In genomic region chr2:73624625-73625024, GRCh38 we compare ENCODE assay signal across 13 cellular contexts. TPM values are rescaled to one million over a fixed set of nuclear protein-coding genes. Genes with fewer than 3 reads are reported as not detected.
DNase-seq lines count a peak whose midpoint lies in the region; ATAC-seq, FAIRE-seq and TF ChIP-seq lines count a peak whose summit lies in the region.
"Not testable (repeated sequence)": the region's sequence is repeated elsewhere in the genome, so short reads cannot be mapped to it uniquely, and the experiment has no call there.
"Had no signal": no experiment of that assay in that cellular context is flagged by ENCODE, and none has a peak within 500 bp of the region (broad histone marks: within the 10 kb centered on the region; RNA-seq: fewer than 3 reads in every experiment).

No MANE protein-coding gene starts in this region.

- not testable (repeated sequence) for H3K36me3 ChIP-seq in IMR-90 (ENCODE audit: control insufficient read depth, insufficient read depth, low read length); HepG2 (replicated peaks in 1 of 2; ENCODE audit: control insufficient read depth in 1 of 2, insufficient read depth in 2 of 2, low read length in 2 of 2)

- not testable (repeated sequence) for H3K9me1 ChIP-seq in IMR-90 (ENCODE audit: insufficient read depth, low read length)

- DNase-seq in GM18507 (ENCODE audit: extremely low spot score, insufficient read length, low read depth); IMR-90; choroid plexus epithelial cell (ENCODE audit: low read depth); fibroblast of villous mesenchyme (ENCODE audit: low read depth); HepG2 (ENCODE audit: low spot score); progenitor cell of endocrine pancreas (ENCODE audit: low spot score, unreplicated experiment): not testable (repeated sequence)
- peak; percentile 61 for DNase-seq in SK-MEL-5 (ENCODE audit: low read depth, low spot score)

- intact Hi-C loops in IMR-90 (cut with micrococcal nuclease); HepG2 (cut with micrococcal nuclease; ENCODE audit: unreplicated experiment): not testable (repeated sequence)

- TF ChIP-seq RAD21 in IMR-90 (IDR thresholded peaks at IDR 0.05; ENCODE audit: low read length); HepG2 (CRISPR knock-in tag; IDR thresholded peaks at IDR 0.05): not testable (repeated sequence)

- H3K36me3 Mint-ChIP-seq in progenitor cell of endocrine pancreas (ENCODE audit: insufficient read depth), result not testable (repeated sequence)

- H4K91ac ChIP-seq in IMR-90 (ENCODE audit: insufficient read depth, low read depth, low read length), result not testable (repeated sequence)

- H3K79me2 ChIP-seq in HepG2 (ENCODE audit: insufficient read depth, low read length), result not testable (repeated sequence)

- H3K4me2 ChIP-seq in IMR-90 (ENCODE audit: low read depth, low read length); HepG2 (ENCODE audit: low read depth, low read length): not testable (repeated sequence)

- H4K5ac ChIP-seq in IMR-90 (ENCODE audit: low read depth, low read length), result not testable (repeated sequence)

- not testable (repeated sequence) for H2BK20ac ChIP-seq in IMR-90 (ENCODE audit: low read depth, low read length)

- CTCF ChIA-PET in IMR-90 (lab: Yijun Ruan, JAX); HepG2 (lab: Yijun Ruan, JAX; ENCODE audit: low intra/inter-chr PET ratio, low total read pairs): not testable (repeated sequence)

- H3K27me3 Mint-ChIP-seq in progenitor cell of endocrine pancreas, result not testable (repeated sequence)

- not testable (repeated sequence) for H3K79me1 ChIP-seq in IMR-90 (ENCODE audit: low read depth in 1 of 2, low read length in 2 of 2)

- H2BK5ac ChIP-seq in IMR-90 (ENCODE audit: low read depth, low read length, poor library complexity, severe bottlenecking), result not testable (repeated sequence)

- not testable (repeated sequence) for H3K9me3 Mint-ChIP-seq in progenitor cell of endocrine pancreas (ENCODE audit: low read depth)

- H3K9ac ChIP-seq in IMR-90 (ENCODE audit: low read depth, low read length); HepG2 (ENCODE audit: insufficient read depth, low read depth, low read length): not testable (repeated sequence)

- H3K4me1 Mint-ChIP-seq in progenitor cell of endocrine pancreas (ENCODE audit: low read depth), result not testable (repeated sequence)

- H3K4me1 ChIP-seq in IMR-90 (ENCODE audit: control insufficient read depth, insufficient read depth, low read length), result not testable (repeated sequence)
- H3K4me1 ChIP-seq in HepG2 (ENCODE audit: insufficient read depth, low read length), result peaks cover 14% of the 10 kb centered on the region

- TF ChIP-seq CTCF in IMR-90 (conservative IDR thresholded peaks at IDR 0.05; ENCODE audit: low read depth, low read length), result not testable (repeated sequence)
- TF ChIP-seq CTCF in choroid plexus epithelial cell (conservative IDR thresholded peaks at IDR 0.05; ENCODE audit: low read depth, low read length) (peak; percentile 18), fibroblast of villous mesenchyme (IDR thresholded peaks at IDR 0.05; ENCODE audit: insufficient read depth, low read depth, low read length) (peak; percentile 18), HepG2 (CRISPR knock-in tag; IDR thresholded peaks at IDR 0.05) (peak; percentile 24; the same call in 1 of the 2 replicates), progenitor cell of endocrine pancreas (IDR thresholded peaks at IDR 0.05; ENCODE audit: unreplicated experiment) (peak; percentile 23)

- H3K56ac ChIP-seq in IMR-90 (ENCODE audit: extremely low read depth, insufficient read depth, low read length), result not testable (repeated sequence)

- no CpG with 5 or more reads among the region's 9 CpGs for WGBS in IMR-90 (ENCODE audit: extremely low coverage in 2 of 2, insufficient read length in 1 of 2), 2 experiments
- 12% methylated on average over 9 of the region's 9 CpGs for WGBS in HepG2 (ENCODE audit: low lambda C conversion rate)

- not testable (repeated sequence) for H3K23ac ChIP-seq in IMR-90 (ENCODE audit: low read depth, low read length)

- H3K14ac ChIP-seq in IMR-90 (replicated peaks; ENCODE audit: low read depth, low read length), result not testable (repeated sequence)

- not testable (repeated sequence) for H3K27ac ChIP-seq in IMR-90 (ENCODE audit: insufficient read depth, low read length); HepG2 (ENCODE audit: extremely low read length, insufficient read depth, low read length)

- H3K4me3 ChIP-seq in IMR-90 (ENCODE audit: insufficient read depth, low read depth, low read length); choroid plexus epithelial cell (ENCODE audit: low read depth, low read length); fibroblast of villous mesenchyme (ENCODE audit: low read depth, low read length); HepG2 (replicated peaks in 1 of 3; ENCODE audit: insufficient read depth in 1 of 3, low read depth in 2 of 3, low read length in 3 of 3): not testable (repeated sequence)

- H3K27me3 ChIP-seq in IMR-90 (ENCODE audit: control insufficient read depth, insufficient read depth, low read length); HepG2 (ENCODE audit: control insufficient read depth in 1 of 2, insufficient read depth in 2 of 2, low read length in 2 of 2): not testable (repeated sequence)

- BruUV-seq in IMR-90 (replicated peaks; lab: Mats Ljungman, UMichigan); HepG2 (replicated peaks; lab: Mats Ljungman, UMichigan): not testable (repeated sequence)

- not testable (repeated sequence) for H3K27ac Mint-ChIP-seq in progenitor cell of endocrine pancreas

- not testable (repeated sequence) for H4K20me1 ChIP-seq in IMR-90 (ENCODE audit: insufficient read depth, low read length); HepG2 (ENCODE audit: insufficient read depth, low read length)

- not testable (repeated sequence) for H2BK120ac ChIP-seq in IMR-90 (ENCODE audit: low read depth, low read length)

- TF ChIP-seq EP300 in HepG2 (IDR thresholded peaks at IDR 0.05; ENCODE audit: low read depth in 2 of 2, low read length in 2 of 2); HepG2 (CRISPR knock-in tag; IDR thresholded peaks at IDR 0.05; ENCODE audit: borderline replicate concordance): not testable (repeated sequence)

- H2AK9ac ChIP-seq in IMR-90 (replicated peaks; ENCODE audit: low read depth, low read length, poor library complexity), result not testable (repeated sequence)

- TF ChIP-seq POLR2A in IMR-90 (IDR thresholded peaks at IDR 0.05; ENCODE audit: low read depth, low read length); HepG2 (IDR thresholded peaks at IDR 0.05; ENCODE audit: insufficient read depth in 1 of 2, low read depth in 2 of 2, low read length in 2 of 2): not testable (repeated sequence)

- POLR2A ChIA-PET in IMR-90 (lab: Charles Lee; ENCODE audit: unreplicated experiment); HepG2 (lab: Yijun Ruan, JAX): not testable (repeated sequence)

- ATAC-seq in IMR-90 (ENCODE audit: low read depth), result peak; percentile 46; the same call in 1 of the 2 replicates
- ATAC-seq in HepG2, result peak; percentile 82

- H3K9me3 ChIP-seq in IMR-90 (ENCODE audit: control insufficient read depth, insufficient read depth, low read length); HepG2 (ENCODE audit: low read length): not testable (repeated sequence)

- not testable (repeated sequence) for H4K8ac ChIP-seq in IMR-90 (ENCODE audit: low read depth in 2 of 2, low read length in 2 of 2)

- not testable (repeated sequence) for H3K18ac ChIP-seq in IMR-90 (ENCODE audit: low read depth, low read length)

- H2BK15ac ChIP-seq in IMR-90 (ENCODE audit: low read depth, low read length), result not testable (repeated sequence)

- not testable (repeated sequence) for H2AFZ ChIP-seq in IMR-90 (replicated peaks; ENCODE audit: low read length, poor library complexity); HepG2 (ENCODE audit: low read length)

- peak; percentile 18 for FAIRE-seq in GM18507 (lab: Jason Lieb, UNC)
- FAIRE-seq in HepG2 (lab: Jason Lieb, UNC), result peak; percentile 84

- not testable (repeated sequence) for H3K4me3 Mint-ChIP-seq in progenitor cell of endocrine pancreas (ENCODE audit: low read depth)

- H2AK5ac ChIP-seq in IMR-90 (ENCODE audit: low read depth, low read length), result not testable (repeated sequence)

- in situ Hi-C loops in IMR-90 (cut with MboI; ENCODE audit: low sequenced_read_pairs); SK-MEL-5 (cut with HindIII; ENCODE audit: low pct_unique_long_range_greater_than_20kb, low sequenced_read_pairs); HepG2 (cut with HindIII; ENCODE audit: extremely low pct_ligation_motif_present, low pct_unique_long_range_greater_than_20kb): not testable (repeated sequence)

- not testable (repeated sequence) for H3K4ac ChIP-seq in IMR-90 (ENCODE audit: low read depth, low read length)

- dilution Hi-C loops in IMR-90 (cut with HindIII; ENCODE audit: low sequenced_read_pairs, unreplicated experiment), result not testable (repeated sequence)

RNA-seq across cellular contexts. Expression of gene NAT8, which starts 17.6 kb away (rescaled TPM):
- not detected in 2 replicates for total RNA-seq in IMR-90 (2012; rRNA removed)
- not detected in 2 replicates for polyA plus RNA-seq in IMR-90 (2012; rRNA removed)
- not detected in 2 replicates for polyA plus RNA-seq in IMR-90 (2012; cell fraction: cytosol; rRNA removed)
- not detected in 2 replicates for polyA plus RNA-seq in IMR-90 (2012; cell fraction: nucleus; rRNA removed; ENCODE audit: low replicate concordance)
- total RNA-seq in SK-MEL-5 (2014; rRNA removed; shearing (Covaris generic)), result 2.4 and 2.8 TPM in 2 replicates
- polyA plus RNA-seq in SK-MEL-5 (2015; cell fraction: cytosol; rRNA removed), result 0.10 and 1.9 TPM in 2 replicates
- polyA plus RNA-seq in SK-MEL-5 (2015; cell fraction: nucleus; rRNA removed), result not detected in 2 replicates
- total RNA-seq in fibroblast of villous mesenchyme, result not detected in 2 replicates
- total RNA-seq in HepG2 (2016; rRNA removed; fragmentation: Illumina TruSeq; extraction: Trizol), result 1.8 and 1.9 TPM in 2 replicates
- 0.51 and 0.97 TPM in 2 replicates for total RNA-seq in HepG2 (2016; cell fraction: cytosol; rRNA removed; fragmentation: Illumina TruSeq; extraction: Trizol; ENCODE audit: low read depth)
- 1.2 and 2.0 TPM in 2 replicates for total RNA-seq in HepG2 (2016; cell fraction: insoluble cytoplasmic fraction; rRNA removed; fragmentation: Illumina TruSeq; extraction: Trizol)
- total RNA-seq in HepG2 (2016; cell fraction: membrane; rRNA removed; fragmentation: Illumina TruSeq; extraction: Trizol), result 0.28 and 0.59 TPM in 2 replicates
- total RNA-seq in HepG2 (2016; cell fraction: nucleus; rRNA removed; fragmentation: Illumina TruSeq; extraction: Trizol), result 1.4 and 1.5 TPM in 2 replicates
- polyA plus RNA-seq in HepG2 (2011; rRNA removed), result 12.9 and 15.6 TPM in 2 replicates
- polyA plus RNA-seq in HepG2 (2011; cell fraction: cytosol; rRNA removed), result 16.0 and 20.9 TPM in 2 replicates
- 3.6 and 7.4 TPM in 2 replicates for polyA plus RNA-seq in HepG2 (2011; cell fraction: nucleus; rRNA removed)
- polyA plus RNA-seq in HepG2 (2012), result 2.8 and 12.0 TPM in 2 replicates
- polyA plus RNA-seq in HepG2 (2016; cell fraction: cytosol; fragmentation: Illumina TruSeq; extraction: Trizol; ENCODE audit: low read depth), result 0.23 and 0.38 TPM in 2 replicates
- polyA plus RNA-seq in HepG2 (2016; cell fraction: insoluble cytoplasmic fraction; fragmentation: Illumina TruSeq; extraction: Trizol; ENCODE audit: low read depth), result 0.46 and 1.4 TPM in 2 replicates
- 0.24 and 0.34 TPM in 2 replicates for polyA plus RNA-seq in HepG2 (2016; cell fraction: membrane; fragmentation: Illumina TruSeq; extraction: Trizol; ENCODE audit: low read depth)
- 2.9 and 3.0 TPM in 2 replicates for polyA plus RNA-seq in HepG2 (2016; cell fraction: nucleus; fragmentation: Illumina TruSeq; extraction: Trizol; ENCODE audit: insufficient read depth, low read depth)
- polyA minus RNA-seq in HepG2 (2011; rRNA and poly(A)+ RNA removed; ENCODE audit: low replicate concordance), result 9.7 TPM in 1 of 2 replicates, not detected in the other
- 3.3 and 4.1 TPM in 2 replicates for polyA minus RNA-seq in HepG2 (2011; cell fraction: cytosol; rRNA and poly(A)+ RNA removed)
- polyA minus RNA-seq in HepG2 (2011; cell fraction: nucleus; rRNA and poly(A)+ RNA removed), result 1.5 and 2.1 TPM in 2 replicates
- total RNA-seq in progenitor cell of endocrine pancreas, result not detected in 2 replicates
- total RNA-seq: CD4-positive, alpha-beta T cell; GM23248; M059J; Right ventricle myocardium inferior; RPMI7951; SJCRH30 had no signal
- polyA plus RNA-seq: GM23248 had no signal
